ENCODE assay signal across 1 cellular context in genomic region chr6:88168362-88168761, GRCh38.
TF ChIP-seq lines count a peak whose summit lies in the region.

No MANE protein-coding gene starts in this region.

TF ChIP-seq in H1, 55 proteins besides CTCF, POLR2A, EP300 and RAD21:
- TF ChIP-seq HDAC6 (IDR thresholded peaks at IDR 0.05; ENCODE audit: low read depth, low read length), result no peak
